Comparison of ENCODE assay signal across 8 cellular contexts in the genomic region with DNA sequence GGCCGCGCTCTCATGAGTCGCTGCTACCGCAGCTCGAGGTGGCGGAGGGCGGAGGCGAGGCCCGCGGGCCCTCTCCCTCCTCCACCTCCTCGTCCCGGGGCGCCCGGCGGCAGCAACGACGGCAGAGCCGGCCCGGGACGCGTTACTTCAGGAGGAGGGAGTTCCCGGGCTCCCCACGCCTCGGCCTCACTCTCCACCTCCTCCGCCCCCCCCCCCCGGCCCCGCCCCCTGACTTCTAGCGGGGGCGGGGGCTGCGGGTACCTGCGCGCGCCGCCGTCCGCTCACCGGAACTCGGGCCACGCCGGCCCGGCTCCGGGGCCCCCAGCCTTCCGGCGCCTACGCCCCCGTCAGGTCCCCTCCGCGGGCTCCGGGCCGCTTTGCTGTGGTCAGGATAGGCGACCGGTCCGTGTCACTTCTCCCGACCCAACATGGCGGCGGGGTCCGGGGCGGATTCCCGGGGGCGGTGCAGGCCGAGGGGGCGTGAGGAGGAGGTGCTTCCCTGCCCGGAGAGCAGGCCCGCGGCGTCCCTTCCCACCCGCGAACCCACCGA. TPM values are rescaled to one million over a fixed set of nuclear protein-coding genes. Genes with fewer than 3 reads are reported as not detected.
A peak's percentile ranks its signal among the peaks of the same experiment; 100 is the strongest.
DNase-seq lines count a peak whose midpoint lies in the region; ATAC-seq, FAIRE-seq and TF ChIP-seq lines count a peak whose summit lies in the region.

Gene YES1 (minus strand): TSS at position 120 of the 550 bp plus-strand sequence. CDS start 55,415 bp downstream, outside the sequence.

- TF ChIP-seq CTCF in astrocyte (IDR thresholded peaks at IDR 0.05; ENCODE audit: insufficient read depth, low read depth, low read length), result no peak
- TF ChIP-seq CTCF in sigmoid colon (IDR thresholded peaks at IDR 0.05), result no peak

- peak within 1 kb of the TSS; percentile 87 for H3K4me2 ChIP-seq in astrocyte (ENCODE audit: low read length)

- peak within 1 kb of the TSS; percentile 85 for H3K27ac ChIP-seq in astrocyte (ENCODE audit: low read depth, low read length)
- H3K27ac ChIP-seq in sigmoid colon, result peak within 1 kb of the TSS; percentile 95 to 97 (median 97)

- no peak for FAIRE-seq in astrocyte (lab: Jason Lieb, UNC)

- H3K27me3 Mint-ChIP-seq in T-helper 2 cell treated with Interferon-gamma antibody and Interleukin-4, amounts not matched to agents 5 μg/mL and 100 μg/mL, for 36 hours (ENCODE audit: low read depth), result no peaks in the 10 kb centered on the region
- H3K27me3 Mint-ChIP-seq in astrocyte (ENCODE audit: low read depth, unreplicated experiment), result peaks cover 2% of the 10 kb centered on the region

- 0 to 1% methylated on average over 69 of the region's 69 CpGs for WGBS in sigmoid colon, 2 donors

- intact Hi-C loops in sigmoid colon (cut with DNase I), result loop anchor here (5.0 to 10.0 kb wide), 2 partner anchors 100 to 547 kb away; partner anchors contain the start of genes ENOSF1 and THOC1

- H2AFZ ChIP-seq in astrocyte (ENCODE audit: low read depth, low read length), result peak within 1 kb of the TSS; percentile 89

- H3K27ac Mint-ChIP-seq in T-helper 2 cell treated with Interferon-gamma antibody and Interleukin-4, amounts not matched to agents 5 μg/mL and 100 μg/mL, for 36 hours, result peak within 1 kb of the TSS; percentile 98
- peak within 1 kb of the TSS; percentile 95 for H3K27ac Mint-ChIP-seq in astrocyte (ENCODE audit: unreplicated experiment)

- DNase-seq in ELR (ENCODE audit: low read depth) (peak; percentile 82), KG1 (lab: John Stamatoyannopoulos, UW) (peak; percentile 66), astrocyte (ENCODE audit: low read depth) (peak; percentile 36), hepatic stellate cell (ENCODE audit: low spot score) (peak; percentile 85), sigmoid colon (peak; percentile 90), SKM-1 (lab: John Stamatoyannopoulos, UW; ENCODE audit: unreplicated experiment) (no peak)
- DNase-seq in T-helper 2 cell treated with Interferon-gamma antibody and Interleukin-4, amounts not matched to agents 5 μg/mL and 100 μg/mL, for 36 hours (ENCODE audit: low spot score), result peak; percentile 82

- H3K36me3 ChIP-seq in astrocyte (ENCODE audit: insufficient read depth, low read length) (no peaks in the 10 kb centered on the region), sigmoid colon (no peaks in the 10 kb centered on the region)

- no peak for TF ChIP-seq EP300 in sigmoid colon (IDR thresholded peaks at IDR 0.05)

- peak in 1 of 2 donors; percentile 6 for TF ChIP-seq POLR2A in sigmoid colon (IDR thresholded peaks at IDR 0.05)

- H3K9me3 ChIP-seq in astrocyte (ENCODE audit: insufficient read depth, low read depth, low read length), result no peaks in the 10 kb centered on the region
- no peaks in the 10 kb centered on the region for H3K9me3 ChIP-seq in sigmoid colon

- H3K27me3 ChIP-seq in astrocyte (ENCODE audit: insufficient read depth, low read length) (no peaks in the 10 kb centered on the region), sigmoid colon (no peaks in the 10 kb centered on the region)

- peak within 1 kb of the TSS; percentile 96 for H3K4me3 Mint-ChIP-seq in T-helper 2 cell treated with Interferon-gamma antibody and Interleukin-4, amounts not matched to agents 5 μg/mL and 100 μg/mL, for 36 hours
- H3K4me3 Mint-ChIP-seq in astrocyte (ENCODE audit: unreplicated experiment), result peak within 1 kb of the TSS; percentile 97

- H3K9me3 Mint-ChIP-seq in T-helper 2 cell treated with Interferon-gamma antibody and Interleukin-4, amounts not matched to agents 5 μg/mL and 100 μg/mL, for 36 hours, result no peaks in the 10 kb centered on the region
- H3K9me3 Mint-ChIP-seq in astrocyte (ENCODE audit: unreplicated experiment), result no peaks in the 10 kb centered on the region

- H3K4me1 ChIP-seq in astrocyte (ENCODE audit: insufficient read depth, low read length) (peaks cover 4% of the 10 kb centered on the region), sigmoid colon (peaks cover 0 to 42% (median 29%) of the 10 kb centered on the region in 4 donors)

- H3K9ac ChIP-seq in astrocyte (ENCODE audit: low read length), result peak within 1 kb of the TSS; percentile 98

- H3K4me1 Mint-ChIP-seq in T-helper 2 cell treated with Interferon-gamma antibody and Interleukin-4, amounts not matched to agents 5 μg/mL and 100 μg/mL, for 36 hours (ENCODE audit: low read depth), result peaks cover 75% of the 10 kb centered on the region
- H3K4me1 Mint-ChIP-seq in astrocyte (ENCODE audit: low read depth, unreplicated experiment), result peaks cover 17% of the 10 kb centered on the region

- peak within 1 kb of the TSS; percentile 89 for H3K4me3 ChIP-seq in astrocyte (ENCODE audit: insufficient read depth, low read depth, low read length)
- H3K4me3 ChIP-seq in sigmoid colon, result peak within 1 kb of the TSS; percentile 82 to 94 (median 88)

- peaks cover 46% of the 10 kb centered on the region for H3K79me2 ChIP-seq in astrocyte (ENCODE audit: insufficient read depth, low read length)

- peaks cover 36% of the 10 kb centered on the region for H4K20me1 ChIP-seq in astrocyte (ENCODE audit: insufficient read depth, low read length)

- ATAC-seq in GM21717 (IDR thresholded peaks at IDR 0.05; ENCODE audit: unreplicated experiment), result peak; percentile 53

- peaks cover 15% of the 10 kb centered on the region for H3K36me3 Mint-ChIP-seq in T-helper 2 cell treated with Interferon-gamma antibody and Interleukin-4, amounts not matched to agents 5 μg/mL and 100 μg/mL, for 36 hours (ENCODE audit: low read depth)
- no peaks in the 10 kb centered on the region for H3K36me3 Mint-ChIP-seq in astrocyte (ENCODE audit: low read depth, unreplicated experiment)

RNA-seq across cellular contexts. Expression of gene YES1, which starts in this region (rescaled TPM):
- total RNA-seq in astrocyte (63.0 and 68.2 TPM in 2 replicates), sigmoid colon (100 to 1,000 TPM; 105 to 146 (median 114) TPM)
- 10 to 100 TPM; 27.6 to 60.6 (median 31.8) TPM for polyA plus RNA-seq in sigmoid colon
